In the genomic region with DNA sequence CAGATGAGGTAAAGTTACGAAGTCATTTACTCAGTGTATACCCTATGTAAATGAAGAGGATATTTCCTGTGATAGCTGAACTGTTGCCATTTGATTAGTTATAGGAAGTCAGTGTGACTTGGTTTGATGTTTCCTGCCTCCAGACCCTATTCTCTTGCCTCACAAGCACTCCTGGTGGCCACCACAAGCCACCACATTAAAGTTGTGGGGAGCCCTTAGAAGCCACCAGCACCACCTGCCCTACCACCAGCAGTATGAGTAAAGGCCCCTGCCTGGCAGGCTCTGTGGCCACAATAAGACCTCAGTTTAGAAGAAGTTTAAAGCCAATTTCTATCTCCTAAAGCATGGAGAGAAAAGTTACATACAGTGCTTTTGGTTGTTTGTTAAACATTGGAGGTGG, we compare ENCODE assay signal across 1 cellular context.
TF ChIP-seq lines count a peak whose summit lies in the region.

No MANE protein-coding gene starts in this region.

TF ChIP-seq in H1, 55 proteins besides CTCF, POLR2A, EP300 and RAD21:
- no peak for TF ChIP-seq CTBP2 (IDR thresholded peaks at IDR 0.05; ENCODE audit: borderline replicate concordance, insufficient read depth, insufficient read length, low read length)
- TF ChIP-seq ZNF274 (IDR thresholded peaks at IDR 0.05; ENCODE audit: borderline replicate concordance, extremely low read depth, low read length): no peak
- TF ChIP-seq POLR2AphosphoS5 (IDR thresholded peaks at IDR 0.05; ENCODE audit: low read depth, low read length): no peak
- TF ChIP-seq EZH2 (IDR thresholded peaks at IDR 0.05; ENCODE audit: low read depth, low read length, severe bottlenecking): no peak
- TF ChIP-seq TCF12 (IDR thresholded peaks at IDR 0.05; ENCODE audit: low read depth, low read length): no peak
- TF ChIP-seq SP2 (IDR thresholded peaks at IDR 0.05; ENCODE audit: low read length): no peak
- TF ChIP-seq, protein P1, sequence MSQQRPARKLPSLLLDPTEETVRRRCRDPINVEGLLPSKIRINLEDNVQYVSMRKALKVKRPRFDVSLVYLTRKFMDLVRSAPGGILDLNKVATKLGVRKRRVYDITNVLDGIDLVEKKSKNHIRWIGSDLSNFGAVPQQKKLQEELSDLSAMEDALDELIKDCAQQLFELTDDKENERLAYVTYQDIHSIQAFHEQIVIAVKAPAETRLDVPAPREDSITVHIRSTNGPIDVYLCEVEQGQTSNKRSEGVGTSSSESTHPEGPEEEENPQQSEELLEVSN (IDR thresholded peaks at IDR 0.05): no peak
- no peak for TF ChIP-seq TAF7 (optimal IDR thresholded peaks at IDR 0.05; ENCODE audit: borderline replicate concordance, low read depth, low read length)
- TF ChIP-seq SAP30 (IDR thresholded peaks at IDR 0.05; ENCODE audit: insufficient read depth, insufficient replicate concordance, low read length): no peak
- TF ChIP-seq, protein P2, sequence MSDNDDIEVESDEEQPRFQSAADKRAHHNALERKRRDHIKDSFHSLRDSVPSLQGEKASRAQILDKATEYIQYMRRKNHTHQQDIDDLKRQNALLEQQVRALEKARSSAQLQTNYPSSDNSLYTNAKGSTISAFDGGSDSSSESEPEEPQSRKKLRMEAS (IDR thresholded peaks at IDR 0.05): no peak
- TF ChIP-seq GTF2F1 (IDR thresholded peaks at IDR 0.05; ENCODE audit: borderline replicate concordance, low read depth, low read length): no peak
- TF ChIP-seq CHD2 (IDR thresholded peaks at IDR 0.05; ENCODE audit: low read length): no peak
- TF ChIP-seq MAFK (IDR thresholded peaks at IDR 0.05; ENCODE audit: low read depth, low read length): no peak
